17 cellular contexts compared by ENCODE assay signal in genomic region chr5:59615272-59615671, GRCh38.
DNase-seq lines count a peak whose midpoint lies in the region; ATAC-seq and TF ChIP-seq lines count a peak whose summit lies in the region.
"Had no signal": no experiment of that assay in that cellular context is flagged by ENCODE, and none has a peak within 500 bp of the region (broad histone marks: within the 10 kb centered on the region; RNA-seq: fewer than 3 reads in every experiment).

No MANE protein-coding gene starts in this region.

- peak overlapping the region; percentile 27 for H3K27ac ChIP-seq in smooth muscle cell (ENCODE audit: low read depth)
- H3K27ac ChIP-seq: 22Rv1, heart right ventricle, tibial nerve had no signal

- WGBS in smooth muscle cell (ENCODE audit: low lambda C conversion rate), result 74% methylated on average over 1 of the region's 1 CpG

- peak; percentile 69 for ATAC-seq in SK-N-SH treated with all-trans-retinoic acid at 6 μM for 48 hours
- no peak for ATAC-seq in GM19324 (IDR thresholded peaks at IDR 0.05; ENCODE audit: low FRiP score, unreplicated experiment)
- ATAC-seq: activated T-cell treated with anti-CD3 and anti-CD28 coated beads, Interleukin-2, amount 50 U/mL, for 4 hours; heart right ventricle had no signal

- no peaks in the 10 kb centered on the region for H3K79me2 ChIP-seq in smooth muscle cell (ENCODE audit: low read depth)

- H3F3A ChIP-seq in smooth muscle cell (ENCODE audit: low read depth), result no peaks in the 10 kb centered on the region

- no peak overlapping the region for H2AFZ ChIP-seq in smooth muscle cell (ENCODE audit: low read depth)

- no peak overlapping the region for H3K4me2 ChIP-seq in smooth muscle cell

- no peak overlapping the region for H3K9ac ChIP-seq in smooth muscle cell (ENCODE audit: low read depth)

- no peaks in the 10 kb centered on the region for H3K27me3 ChIP-seq in smooth muscle cell (ENCODE audit: low read depth)
- H3K27me3 ChIP-seq: heart right ventricle, tibial nerve had no signal

- H4K20me1 ChIP-seq in smooth muscle cell (ENCODE audit: low read depth), result peaks cover 37% of the 10 kb centered on the region

- DNase-seq in NCI-H2107 treated with DMSO at 0.1 percent for 48 hours (lab: John Stamatoyannopoulos, UW; ENCODE audit: unreplicated experiment), result peak; percentile 14
- DNase-seq in NCI-H2107 (lab: John Stamatoyannopoulos, UW), result no peak
- peak; percentile 46 for DNase-seq in fibroblast of peridontal ligament (ENCODE audit: extremely low read depth)
- no peak for DNase-seq in smooth muscle cell (lab: John Stamatoyannopoulos, UW; ENCODE audit: unreplicated experiment)
- no peak for DNase-seq in stimulated activated CD4-positive, alpha-beta T cell treated with anti-CD3 and anti-CD28 coated beads, Interleukin-1b, Interleukin-23, amount 100 ng/mL, for 48 hours
- DNase-seq in SIG-M5 (lab: John Stamatoyannopoulos, UW), result no peak
- DNase-seq: activated CD4-positive, alpha-beta T cell treated with anti-CD3 and anti-CD28 coated beads, Interleukin-2, amount 50 U/mL, for 4 hours; activated naive CD8-positive, alpha-beta T cell treated with anti-CD3 and anti-CD28 coated beads, Interleukin-2, amount 10 ng/mL, durations not matched to agents 7 days and 5 days; activated T-cell treated with anti-CD3 and anti-CD28 coated beads, Interleukin-2, amount 50 U/mL, for 4 hours; CD4-positive, CD25-positive, alpha-beta regulatory T cell; H7; heart right ventricle; kidney glomerular epithelial cell had no signal

- no peak overlapping the region for H3K4me3 ChIP-seq in smooth muscle cell
- H3K4me3 ChIP-seq: heart right ventricle, tibial nerve had no signal

- no peaks in the 10 kb centered on the region for H3K9me3 ChIP-seq in smooth muscle cell (replicated peaks; ENCODE audit: low read depth)
- H3K9me3 ChIP-seq: tibial nerve had no signal

- no peak for TF ChIP-seq CTCF in smooth muscle cell (IDR thresholded peaks at IDR 0.05; ENCODE audit: borderline replicate concordance, insufficient read depth, poor library complexity, severe bottlenecking)

- H3K4me1 ChIP-seq in smooth muscle cell (ENCODE audit: low read depth), result no peaks in the 10 kb centered on the region
- H3K4me1 ChIP-seq: heart right ventricle, tibial nerve had no signal

- no peaks in the 10 kb centered on the region for H3K36me3 ChIP-seq in smooth muscle cell (ENCODE audit: low read depth)
- H3K36me3 ChIP-seq: heart right ventricle, tibial nerve had no signal

TF ChIP-seq in SK-N-SH treated with all-trans-retinoic acid at 6 μM for 48 hours, 23 proteins besides CTCF, POLR2A, EP300 and RAD21:
- no peak for TF ChIP-seq CREB5 (CRISPR knock-in tag; IDR thresholded peaks at IDR 0.05; ENCODE audit: low read depth)
- TF ChIP-seq RARB (CRISPR knock-in tag; IDR thresholded peaks at IDR 0.05), result no peak
- TF ChIP-seq ZFP30 (CRISPR knock-in tag; IDR thresholded peaks at IDR 0.05), result no peak
- TF ChIP-seq TCF4 (CRISPR knock-in tag; IDR thresholded peaks at IDR 0.05; ENCODE audit: borderline replicate concordance), result no peak
- TF ChIP-seq ESRRG (CRISPR knock-in tag; IDR thresholded peaks at IDR 0.05), result no peak
- no peak for TF ChIP-seq ZNF8 (CRISPR knock-in tag; IDR thresholded peaks at IDR 0.05)

Comparison
In these comparisons a context has a peak if more than half of its experiments do, and no peak if none do; other contexts are left out.
1. DNase-seq: peak in NCI-H2107 treated with DMSO at 0.1 percent for 48 hours (single experiment) and fibroblast of peridontal ligament (single experiment); none in NCI-H2107 (single experiment), smooth muscle cell (single experiment), stimulated activated CD4-positive, alpha-beta T cell treated with anti-CD3 and anti-CD28 coated beads, Interleukin-1b, Interleukin-23, amount 100 ng/mL, for 48 hours (single experiment) and SIG-M5 (single experiment).